Comparison of ENCODE assay signal across 8 cellular contexts in genomic region chrX:49165901-49166881, GRCh38. TPM values are rescaled to one million over a fixed set of nuclear protein-coding genes. Genes with fewer than 3 reads are reported as not detected.
A peak's percentile ranks its signal among the peaks of the same experiment; 100 is the strongest.
DNase-seq lines count a peak whose midpoint lies in the region; ATAC-seq and TF ChIP-seq lines count a peak whose summit lies in the region.

No MANE protein-coding gene starts in this region.

- intact Hi-C loops in lower leg skin (cut with DNase I; ENCODE audit: low total_unique reads): no loop called here

- peak overlapping the region; percentile 8 for H3K4me3 ChIP-seq in HFF-Myc (replicated peaks; ENCODE audit: low read depth, low read length)
- no peak overlapping the region for H3K4me3 ChIP-seq in lower leg skin (ENCODE audit: low read depth, poor library complexity, severe bottlenecking)

- ATAC-seq in HG03469 (IDR thresholded peaks at IDR 0.05; ENCODE audit: unreplicated experiment): no peak

- WGBS in lower leg skin, 2 donors: 10 to 53% methylated on average over 19 to 61 of the region's 61 CpGs

- DNase-seq in DMS153 (lab: John Stamatoyannopoulos, UW) (peak; percentile 93), HFF-Myc (ENCODE audit: extremely low read depth, low read depth) (no peak), NCI-H2196 (lab: John Stamatoyannopoulos, UW; ENCODE audit: unreplicated experiment) (peak; percentile 88), dermis microvascular lymphatic vessel endothelial cell (ENCODE audit: low read depth in 2 of 2) (peak; percentile 76 to 81), lower leg skin (ENCODE audit: low spot score in 2 of 2) (peak; percentile 71 to 95)
- peak; percentile 70 to 77 for DNase-seq in activated CD4-positive, alpha-beta T cell treated with anti-CD3 and anti-CD28 coated beads, Interleukin-2, amount 50 U/mL, for 48 hours
- peak in 2 of 3 donors; percentile 54 to 67 for DNase-seq in stimulated activated CD4-positive, alpha-beta T cell treated with anti-CD3 and anti-CD28 coated beads, TNF-alpha, amount 100 ng/mL, for 48 hours (ENCODE audit: low read depth in 3 of 3)

- peak; percentile 12 for TF ChIP-seq CTCF in HFF-Myc (IDR thresholded peaks at IDR 0.05; ENCODE audit: low read depth, low read length, missing control alignments)
- TF ChIP-seq CTCF in lower leg skin (IDR thresholded peaks at IDR 0.05): no peak

- no peak for TF ChIP-seq POLR2A in lower leg skin (IDR thresholded peaks at IDR 0.05)

RNA-seq across cellular contexts. Expression of gene MAGIX, which starts 3.6 kb away (rescaled TPM):
- total RNA-seq in dermis microvascular lymphatic vessel endothelial cell (0.39 and 0.51 TPM in 2 replicates), lower leg skin (10 to 100 TPM in 2 of 4 donors, 1 to 10 TPM in 2; 6.8 to 16.5 (median 10.3) TPM)

RNA-seq across cellular contexts. Expression of gene PLP2, which starts 5.5 kb away (rescaled TPM):
- total RNA-seq in dermis microvascular lymphatic vessel endothelial cell (12.0 and 12.2 TPM in 2 replicates), lower leg skin (100 to 1,000 TPM; 126 to 132 (median 130) TPM)

RNA-seq across cellular contexts. Expression of gene PRICKLE3, which starts 20.0 kb away (rescaled TPM):
- total RNA-seq in dermis microvascular lymphatic vessel endothelial cell: 3.0 and 4.4 TPM in 2 replicates
- total RNA-seq in lower leg skin: 10 to 100 TPM; 18.8 to 58.9 (median 33.4) TPM

RNA-seq across cellular contexts. Expression of gene SYP, which starts 33.8 kb away (rescaled TPM):
- total RNA-seq in dermis microvascular lymphatic vessel endothelial cell (0.13 TPM in 2 replicates), lower leg skin (1 to 10 TPM in 2 of 4 donors, under 1 TPM in 2; 0.88 to 4.8 (median 1.7) TPM)

RNA-seq across cellular contexts. Expression of gene GPKOW, which starts 42.7 kb away (rescaled TPM):
- total RNA-seq in dermis microvascular lymphatic vessel endothelial cell (16.8 and 19.1 TPM in 2 replicates), lower leg skin (10 to 100 TPM; 36.2 to 43.6 (median 36.3) TPM)
